In the genomic region with DNA sequence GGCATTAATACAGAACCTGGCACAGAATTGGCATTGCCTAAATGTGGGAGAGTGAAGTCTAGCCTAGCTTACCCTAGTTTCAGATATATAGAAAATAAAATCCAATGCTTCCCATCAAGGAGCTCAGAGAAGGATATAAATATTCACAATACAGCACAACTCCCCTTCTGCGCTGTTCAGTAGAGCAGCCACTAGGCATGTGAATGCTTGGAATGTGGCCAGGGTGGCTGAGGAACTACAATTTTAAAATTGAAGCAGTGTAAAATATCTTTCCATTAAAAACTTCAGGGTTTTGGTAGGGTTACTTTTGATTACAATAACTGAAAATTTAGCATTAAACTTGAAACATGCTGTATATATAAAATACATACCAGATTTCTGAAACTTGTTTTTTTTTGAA, we compare ENCODE assay signal across 32 cellular contexts.
"Had no signal": no experiment of that assay in that cellular context is flagged by ENCODE, and none has a peak within 500 bp of the region (broad histone marks: within the 10 kb centered on the region; RNA-seq: fewer than 3 reads in every experiment).

No MANE protein-coding gene starts in this region.

- ATAC-seq: activated CD8-positive, alpha-beta memory T cell treated with anti-CD3 and anti-CD28 coated beads, Interleukin-2, amount 10 ng/mL, durations not matched to agents 7 days and 5 days; activated naive CD8-positive, alpha-beta T cell treated with anti-CD3 and anti-CD28 coated beads, Interleukin-2, amount 50 U/mL, for 24 hours; Right ventricle myocardium inferior; SK-N-SH treated with all-trans-retinoic acid at 6 μM for 48 hours; T-cell; T-helper 17 cell had no signal

- H3K27ac ChIP-seq: brain microvascular endothelial cell, PC-9, RWPE1, WERI-Rb-1 had no signal

- H3K9me3 ChIP-seq: MG63 had no signal

- DNase-seq: activated CD4-positive, alpha-beta memory T cell treated with anti-CD3 and anti-CD28 coated beads, Interleukin-2, amount 10 ng/mL, durations not matched to agents 7 days and 5 days; activated CD4-positive, alpha-beta T cell treated with anti-CD3 and anti-CD28 coated beads for 1 hour; activated CD4-positive, alpha-beta T cell treated with anti-CD3 and anti-CD28 coated beads for 48 hours; activated CD4-positive, CD25-positive, alpha-beta regulatory T cell; activated CD8-positive, alpha-beta memory T cell treated with anti-CD3 and anti-CD28 coated beads for 24 hours; activated CD8-positive, alpha-beta memory T cell treated with anti-CD3 and anti-CD28 coated beads, Interleukin-2, amount 10 ng/mL, durations not matched to agents 7 days and 5 days; activated CD8-positive, alpha-beta memory T cell treated with anti-CD3 and anti-CD28 coated beads, Interleukin-2, amount 50 U/mL, for 48 hours; activated effector memory CD4-positive, alpha-beta T cell treated with Interleukin-2 at 50 U/mL for 16 hours; activated naive CD4-positive, alpha-beta T cell treated with anti-CD3 and anti-CD28 coated beads, Interleukin-2, amount 10 ng/mL, durations not matched to agents 7 days and 5 days; activated naive CD8-positive, alpha-beta T cell treated with anti-CD3 and anti-CD28 coated beads, Interleukin-2, amount 50 U/mL, for 24 hours; activated T-cell treated with anti-CD3 and anti-CD28 coated beads, Interleukin-2, amount 50 U/mL, for 48 hours; brain microvascular endothelial cell; central memory CD4-positive, alpha-beta T cell; Kasumi-1; MG63; MV-4-11; NCI-H1092; NCI-H1436 treated with DMSO at 0.1 percent for 48 hours; NCI-H1694 treated with DMSO at 0.1 percent for 48 hours; NCI-H2029; NCI-H345; NCI-H524 treated with DMSO at 0.1 percent for 48 hours; PC-9; SIG-M5; T-cell; T-helper 17 cell; T-helper 9 cell; WERI-Rb-1 had no signal

- H3K27ac Mint-ChIP-seq: activated CD4-positive, alpha-beta memory T cell treated with anti-CD3 and anti-CD28 coated beads, Interleukin-2, amount 10 ng/mL, durations not matched to agents 7 days and 5 days; activated CD8-positive, alpha-beta memory T cell treated with anti-CD3 and anti-CD28 coated beads, Interleukin-2, amount 10 ng/mL, durations not matched to agents 7 days and 5 days; activated naive CD4-positive, alpha-beta T cell treated with anti-CD3 and anti-CD28 coated beads, Interleukin-2, amount 10 ng/mL, durations not matched to agents 7 days and 5 days; activated naive CD8-positive, alpha-beta T cell; activated naive CD8-positive, alpha-beta T cell treated with anti-CD3 and anti-CD28 coated beads, Interleukin-2, amount 50 U/mL, for 24 hours; T-cell; T-helper 17 cell had no signal

- H3K4me3 ChIP-seq: MG63, PC-9 had no signal

- H3K4me3 Mint-ChIP-seq: activated CD4-positive, alpha-beta memory T cell treated with anti-CD3 and anti-CD28 coated beads, Interleukin-2, amount 10 ng/mL, durations not matched to agents 7 days and 5 days; activated CD8-positive, alpha-beta memory T cell treated with anti-CD3 and anti-CD28 coated beads, Interleukin-2, amount 10 ng/mL, durations not matched to agents 7 days and 5 days; activated naive CD4-positive, alpha-beta T cell treated with anti-CD3 and anti-CD28 coated beads, Interleukin-2, amount 10 ng/mL, durations not matched to agents 7 days and 5 days; activated naive CD8-positive, alpha-beta T cell; activated naive CD8-positive, alpha-beta T cell treated with anti-CD3 and anti-CD28 coated beads, Interleukin-2, amount 50 U/mL, for 24 hours; T-cell; T-helper 17 cell had no signal

- H3K4me2 ChIP-seq: PC-9 had no signal

- H3K27me3 Mint-ChIP-seq: activated CD4-positive, alpha-beta memory T cell treated with anti-CD3 and anti-CD28 coated beads, Interleukin-2, amount 10 ng/mL, durations not matched to agents 7 days and 5 days; activated CD8-positive, alpha-beta memory T cell treated with anti-CD3 and anti-CD28 coated beads, Interleukin-2, amount 10 ng/mL, durations not matched to agents 7 days and 5 days; activated naive CD4-positive, alpha-beta T cell treated with anti-CD3 and anti-CD28 coated beads, Interleukin-2, amount 10 ng/mL, durations not matched to agents 7 days and 5 days; activated naive CD8-positive, alpha-beta T cell; activated naive CD8-positive, alpha-beta T cell treated with anti-CD3 and anti-CD28 coated beads, Interleukin-2, amount 50 U/mL, for 24 hours; T-cell; T-helper 17 cell had no signal

- H3K36me3 ChIP-seq: brain microvascular endothelial cell, MG63, WERI-Rb-1 had no signal

- H2AFZ ChIP-seq: PC-9 had no signal

- H3K27me3 ChIP-seq: brain microvascular endothelial cell, MG63 had no signal

- H3K4me1 Mint-ChIP-seq: activated naive CD4-positive, alpha-beta T cell treated with anti-CD3 and anti-CD28 coated beads, Interleukin-2, amount 10 ng/mL, durations not matched to agents 7 days and 5 days; activated naive CD8-positive, alpha-beta T cell treated with anti-CD3 and anti-CD28 coated beads, Interleukin-2, amount 50 U/mL, for 24 hours; T-cell; T-helper 17 cell had no signal
